Comparison of ENCODE assay signal across 9 cellular contexts in genomic region chr19:5968431-5969373, GRCh38. TPM values are rescaled to one million over a fixed set of nuclear protein-coding genes. Genes with fewer than 3 reads are reported as not detected.
A peak's percentile ranks its signal among the peaks of the same experiment; 100 is the strongest.
DNase-seq lines count a peak whose midpoint lies in the region; ATAC-seq and TF ChIP-seq lines count a peak whose summit lies in the region.
"Had no signal": no experiment of that assay in that cellular context is flagged by ENCODE, and none has a peak within 500 bp of the region (broad histone marks: within the 10 kb centered on the region; RNA-seq: fewer than 3 reads in every experiment).

No MANE protein-coding gene starts in this region.

- peaks cover 58% of the 10 kb centered on the region for H3K79me1 ChIP-seq in mesendoderm (ENCODE audit: low read length)

- ATAC-seq in Right ventricle myocardium inferior (no peak), HG02970 (IDR thresholded peaks at IDR 0.05; ENCODE audit: low FRiP score, unreplicated experiment) (no peak), GM18909 (IDR thresholded peaks at IDR 0.05; ENCODE audit: poor library complexity, unreplicated experiment) (no peak)

- H3K4me1 ChIP-seq in cardiac muscle cell (ENCODE audit: low read depth) (peaks cover 39% of the 10 kb centered on the region), mesendoderm (ENCODE audit: control insufficient read depth, low read depth, low read length) (peaks cover 11% of the 10 kb centered on the region), vagina (peaks cover 82% of the 10 kb centered on the region)

- H3K36me3 ChIP-seq in cardiac muscle cell (no peaks in the 10 kb centered on the region), mesendoderm (ENCODE audit: control insufficient read depth, insufficient read depth, low read length) (no peaks in the 10 kb centered on the region), vagina (no peaks in the 10 kb centered on the region)

- H3K23ac ChIP-seq in mesendoderm (ENCODE audit: low read length): no peak overlapping the region

- intact Hi-C loops in Right ventricle myocardium inferior (cut with DNase I): loop anchor here (5.0 kb wide), 1 partner anchor 66 kb away; the partner anchor contains the start of genes NDUFA11 and VMAC
- intact Hi-C loops in MCF 10A (cut with micrococcal nuclease): no loop called here
- intact Hi-C loops in vagina (cut with DNase I): no loop called here

- peaks cover 32% of the 10 kb centered on the region for H3K4me1 Mint-ChIP-seq in MCF 10A (ENCODE audit: insufficient read depth, unreplicated experiment)

- no TSS peak for BruUV-seq in MCF 10A (replicated peaks; lab: Mats Ljungman, UMichigan)

- H2AK5ac ChIP-seq in mesendoderm (ENCODE audit: low read length): no peak overlapping the region

- H3K4me2 ChIP-seq in mesendoderm (ENCODE audit: low read length): no peak overlapping the region

- peak overlapping the region; percentile 2 for H3K56ac ChIP-seq in mesendoderm (ENCODE audit: low read length)

- H3K4me3 ChIP-seq in cardiac muscle cell: no peak overlapping the region
- H3K4me3 ChIP-seq in mesendoderm (ENCODE audit: low read length): no peak overlapping the region
- no peak overlapping the region for H3K4me3 ChIP-seq in vagina

- no peak overlapping the region for H4K8ac ChIP-seq in mesendoderm (ENCODE audit: low read depth, low read length)

- H3K79me2 ChIP-seq in mesendoderm (ENCODE audit: control insufficient read depth, insufficient read depth, low read length): peaks cover 92% of the 10 kb centered on the region

- H3K27me3 ChIP-seq in cardiac muscle cell: no peaks in the 10 kb centered on the region
- H3K27me3 ChIP-seq in mesendoderm (ENCODE audit: insufficient read depth, low read length, poor library complexity): no peaks in the 10 kb centered on the region
- no peaks in the 10 kb centered on the region for H3K27me3 ChIP-seq in vagina

- no peak overlapping the region for H3K18ac ChIP-seq in mesendoderm (ENCODE audit: low read length)

- H2BK5ac ChIP-seq in mesendoderm (ENCODE audit: low read length): no peak overlapping the region

- H2BK120ac ChIP-seq in mesendoderm (ENCODE audit: low read depth, low read length): no peak overlapping the region

- no peak for DNase-seq in cardiac muscle cell (ENCODE audit: low read depth in 1 of 2, low spot score in 1 of 2)
- DNase-seq in Right ventricle myocardium inferior (ENCODE audit: missing footprints): no peak
- peak; percentile 22 for DNase-seq in MCF 10A (ENCODE audit: unreplicated experiment)
- peak; percentile 61 for DNase-seq in mesendoderm
- DNase-seq in vagina (ENCODE audit: extremely low spot score in 2 of 2): no peak
- no peak for DNase-seq in AG20443 (ENCODE audit: low spot score)

- peak overlapping the region; percentile 84 for H3K27ac ChIP-seq in cardiac muscle cell
- peak overlapping the region; percentile 19 for H3K27ac ChIP-seq in mesendoderm (ENCODE audit: low read depth, low read length)
- H3K27ac ChIP-seq in vagina: peak overlapping the region; percentile 90
- H3K27ac ChIP-seq: HL-60 had no signal

- H3K27me3 Mint-ChIP-seq in MCF 10A (ENCODE audit: insufficient read depth, unreplicated experiment): no peaks in the 10 kb centered on the region

- peaks cover 34% of the 10 kb centered on the region for H3K36me3 Mint-ChIP-seq in MCF 10A (ENCODE audit: insufficient read depth, unreplicated experiment)

- H3K4me3 Mint-ChIP-seq in MCF 10A (ENCODE audit: unreplicated experiment): peak overlapping the region; percentile 59

- H3K9ac ChIP-seq in mesendoderm (ENCODE audit: low read length): peak overlapping the region; percentile 15

- peak overlapping the region; percentile 84 for H3K27ac Mint-ChIP-seq in MCF 10A (ENCODE audit: low read depth, unreplicated experiment)

- no peak overlapping the region for H3K4ac ChIP-seq in mesendoderm (ENCODE audit: low read depth, low read length)

- no peak overlapping the region for H2BK15ac ChIP-seq in mesendoderm (replicated peaks; ENCODE audit: low read depth)

- POLR2A ChIA-PET in MCF 10A (lab: Yijun Ruan, JAX): interaction anchor here (0.9 to 1.7 kb wide), 4 partner anchors 8 to 16 kb away, joined by 3 to 17 read pairs (median 4); partner anchors contain the start of gene RANBP3

- H3K9me3 ChIP-seq in cardiac muscle cell (ENCODE audit: low read depth): no peaks in the 10 kb centered on the region
- H3K9me3 ChIP-seq in vagina: no peaks in the 10 kb centered on the region

- H3K9me3 Mint-ChIP-seq in MCF 10A (ENCODE audit: unreplicated experiment): no peaks in the 10 kb centered on the region

- no CpG with 5 or more reads among the region's 18 CpGs for WGBS in mesendoderm (ENCODE audit: extremely low coverage, insufficient coverage, low lambda C conversion rate)

- TF ChIP-seq CTCF in cardiac muscle cell (IDR thresholded peaks at IDR 0.05; ENCODE audit: low read depth, low read length) (no peak), MCF 10A (IDR thresholded peaks at IDR 0.05; ENCODE audit: unreplicated experiment) (no peak), vagina (IDR thresholded peaks at IDR 0.05) (no peak)

- CTCF ChIA-PET in MCF 10A (lab: Yijun Ruan, JAX): interaction anchor here (0.5 to 3.7 kb wide), 34 partner anchors 7 to 902 kb away, joined by 3 to 48 read pairs (median 3); partner anchors contain the start of gene RANBP3

- H4K5ac ChIP-seq in mesendoderm (ENCODE audit: low read length): no peak overlapping the region

- no peak for TF ChIP-seq POLR2A in vagina (IDR thresholded peaks at IDR 0.05)

RNA-seq across cellular contexts. Expression of gene RANBP3, which starts 9.2 kb away (rescaled TPM):
- 102 and 108 TPM in 2 replicates for total RNA-seq in cardiac muscle cell
- 17.7 and 18.3 TPM in 2 replicates for polyA plus RNA-seq in cardiac muscle cell
- total RNA-seq in Right ventricle myocardium inferior: 65.6 TPM
- 57.9 and 59.5 TPM in 2 replicates for total RNA-seq in MCF 10A (2022)
- polyA plus RNA-seq in mesendoderm (2013, experiment 1 of 2): 109 TPM
- polyA plus RNA-seq in mesendoderm (2013, experiment 2 of 2): 113 TPM
- total RNA-seq in vagina: 110 TPM

RNA-seq across cellular contexts. Expression of gene CAPS, which starts 54.6 kb away (rescaled TPM):
- total RNA-seq in cardiac muscle cell: 14.4 and 23.6 TPM in 2 replicates
- polyA plus RNA-seq in cardiac muscle cell: 14.1 and 17.7 TPM in 2 replicates
- 3.8 TPM for total RNA-seq in Right ventricle myocardium inferior
- total RNA-seq in MCF 10A (2022): 7.3 and 8.5 TPM in 2 replicates
- 0.27 TPM for polyA plus RNA-seq in mesendoderm (2013, experiment 1 of 2)
- polyA plus RNA-seq in mesendoderm (2013, experiment 2 of 2): 0.52 TPM
- 35.8 TPM for total RNA-seq in vagina

Comparison
In these comparisons a context has a peak if more than half of its experiments do, and no peak if none do; other contexts are left out.
1. DNase-seq: peak in MCF 10A (single experiment) and mesendoderm (single experiment); none in cardiac muscle cell (0 of 2), Right ventricle myocardium inferior (single experiment), vagina (0 of 2) and AG20443 (single experiment).
2. H3K27ac ChIP-seq: peak in every context shown above with its lines; median percentile 90 in vagina; 84 in cardiac muscle cell; 19 in mesendoderm.